ENCODE assay signal across 12 cellular contexts in the genomic region with DNA sequence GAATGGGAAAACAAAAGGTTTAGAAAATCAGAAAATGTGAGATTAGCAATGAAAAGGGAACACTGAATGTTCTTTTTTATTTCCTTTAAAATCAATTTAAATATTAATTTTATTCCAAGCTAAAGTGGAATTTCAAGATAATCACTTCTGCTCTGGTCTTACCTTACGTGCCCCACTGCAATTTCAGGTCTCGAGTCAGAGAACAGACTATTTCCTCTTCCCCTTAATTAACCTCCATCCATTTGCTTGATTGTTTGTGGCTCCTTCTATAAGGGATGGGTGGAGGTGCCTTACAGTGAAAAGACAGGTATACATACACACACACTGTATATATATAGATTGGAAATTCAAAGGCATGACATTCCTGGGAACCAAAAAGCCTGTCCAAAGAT.
DNase-seq lines count a peak whose midpoint lies in the region; ATAC-seq and TF ChIP-seq lines count a peak whose summit lies in the region.
"Had no signal": no experiment of that assay in that cellular context is flagged by ENCODE, and none has a peak within 500 bp of the region (broad histone marks: within the 10 kb centered on the region; RNA-seq: fewer than 3 reads in every experiment).

No MANE protein-coding gene starts in this region.

- peak overlapping the region; percentile 26; the same call in 1 of the 2 replicates for H3K27ac ChIP-seq in KMS-11
- H3K27ac ChIP-seq in MM.1S (ENCODE audit: low read length), result no peak overlapping the region; the same call in 1 of the 2 replicates

- ATAC-seq in GM18858 (IDR thresholded peaks at IDR 0.05; ENCODE audit: unreplicated experiment), result peak; percentile 10
- no peak for ATAC-seq in activated T-helper 17 cell treated with anti-CD3 and anti-CD28 coated beads, Interleukin-2, amount 50 U/mL, for 72 hours (replicated peaks)
- no peak for ATAC-seq in HG02870 (IDR thresholded peaks at IDR 0.05; ENCODE audit: unreplicated experiment)
- ATAC-seq: right cardiac atrium had no signal

- TF ChIP-seq CTCF in KMS-11 (conservative IDR thresholded peaks at IDR 0.05; ENCODE audit: low read depth, low read length), result no peak
- no peak for TF ChIP-seq CTCF in nephron progenitor cell (IDR thresholded peaks at IDR 0.05)
- TF ChIP-seq CTCF in MM.1S (IDR thresholded peaks at IDR 0.05; ENCODE audit: low read length), result no peak

- H3K36me3 ChIP-seq in KMS-11 (ENCODE audit: insufficient read depth) (no peaks in the 10 kb centered on the region), MM.1S (replicated peaks; ENCODE audit: insufficient read depth, low read length) (no peaks in the 10 kb centered on the region)

- H3K4me3 Mint-ChIP-seq in activated T-helper 17 cell treated with anti-CD3 and anti-CD28 coated beads, Interleukin-2, amount 50 U/mL, for 72 hours, result peak overlapping the region; percentile 37
- no peak overlapping the region for H3K4me3 Mint-ChIP-seq in nephron progenitor cell

- 0 out of 2 replicates have a peak, but pooled peaks cover 7% of the 10 kb centered on the region for H3F3A ChIP-seq in MM.1S (ENCODE audit: insufficient read depth, low read length)

- H2AFZ ChIP-seq in KMS-11 (ENCODE audit: low read depth) (no peak overlapping the region), MM.1S (ENCODE audit: low read length) (no peak overlapping the region)

- no peaks in the 10 kb centered on the region for H3K9me2 ChIP-seq in MM.1S (replicated peaks; ENCODE audit: insufficient read depth, low read length)

- DNase-seq in nephron progenitor cell, result no peak
- no peak for DNase-seq in MM.1S
- DNase-seq in NCI-H187 (lab: John Stamatoyannopoulos, UW), result no peak
- DNase-seq: anterior cingulate cortex, DMS53, hippocampal formation, mammary epithelial cell, right cardiac atrium had no signal

- no peaks in the 10 kb centered on the region for H3K36me3 Mint-ChIP-seq in activated T-helper 17 cell treated with anti-CD3 and anti-CD28 coated beads, Interleukin-2, amount 50 U/mL, for 72 hours (ENCODE audit: low read depth)
- H3K36me3 Mint-ChIP-seq in nephron progenitor cell (ENCODE audit: low read depth), result peaks cover 55% of the 10 kb centered on the region

- H3K4me2 ChIP-seq in KMS-11 (peak overlapping the region; percentile 19; the same call in 1 of the 2 replicates), MM.1S (ENCODE audit: low read depth, low read length) (no peak overlapping the region)

- H3K79me2 ChIP-seq in KMS-11 (ENCODE audit: insufficient read depth, low read depth) (no peaks in the 10 kb centered on the region), MM.1S (ENCODE audit: low read length) (no peaks in the 10 kb centered on the region)

- no peaks in the 10 kb centered on the region for H3K9me3 Mint-ChIP-seq in activated T-helper 17 cell treated with anti-CD3 and anti-CD28 coated beads, Interleukin-2, amount 50 U/mL, for 72 hours
- no peaks in the 10 kb centered on the region for H3K9me3 Mint-ChIP-seq in nephron progenitor cell

- peaks cover 2% of the 10 kb centered on the region for H3K27me3 Mint-ChIP-seq in activated T-helper 17 cell treated with anti-CD3 and anti-CD28 coated beads, Interleukin-2, amount 50 U/mL, for 72 hours
- H3K27me3 Mint-ChIP-seq in nephron progenitor cell (ENCODE audit: low read depth, poor library complexity), result peaks cover 2% of the 10 kb centered on the region

- H3K4me1 Mint-ChIP-seq in activated T-helper 17 cell treated with anti-CD3 and anti-CD28 coated beads, Interleukin-2, amount 50 U/mL, for 72 hours, result peaks cover 30% of the 10 kb centered on the region
- H3K4me1 Mint-ChIP-seq in nephron progenitor cell, result peaks cover 19% of the 10 kb centered on the region

- H3K4me1 ChIP-seq in KMS-11 (ENCODE audit: low read depth, poor library complexity, severe bottlenecking) (peaks cover 37% of the 10 kb centered on the region), MM.1S (ENCODE audit: low read length) (peaks cover 19% of the 10 kb centered on the region)

- no peaks in the 10 kb centered on the region for H3K9me3 ChIP-seq in MM.1S (replicated peaks; ENCODE audit: insufficient read depth, low read length)

- H3K9ac ChIP-seq in KMS-11, result no peak overlapping the region
- H3K9ac ChIP-seq in MM.1S (ENCODE audit: low read length), result no peak overlapping the region

- H4K20me1 ChIP-seq in KMS-11 (ENCODE audit: insufficient read depth) (no peaks in the 10 kb centered on the region), MM.1S (ENCODE audit: insufficient read depth, low read length) (no peaks in the 10 kb centered on the region)

- H3K27me3 ChIP-seq in KMS-11 (ENCODE audit: insufficient read depth, low read depth), result no peaks in the 10 kb centered on the region
- no peaks in the 10 kb centered on the region for H3K27me3 ChIP-seq in MM.1S (replicated peaks; ENCODE audit: insufficient read depth, low read length)

- no peak overlapping the region for H3K4me3 ChIP-seq in KMS-11 (IDR thresholded peaks at IDR 0.05; ENCODE audit: insufficient read depth, low read depth, low read length)
- H3K4me3 ChIP-seq in MM.1S (ENCODE audit: low read length), result no peak overlapping the region

- peak overlapping the region; percentile 29 for H3K27ac Mint-ChIP-seq in activated T-helper 17 cell treated with anti-CD3 and anti-CD28 coated beads, Interleukin-2, amount 50 U/mL, for 72 hours
- H3K27ac Mint-ChIP-seq in nephron progenitor cell, result peak overlapping the region; percentile 57
